In genomic region chr5:179135006-179135405, GRCh38 we compare ENCODE assay signal across 23 cellular contexts.
"Had no signal": no experiment of that assay in that cellular context is flagged by ENCODE, and none has a peak within 500 bp of the region (broad histone marks: within the 10 kb centered on the region; RNA-seq: fewer than 3 reads in every experiment).

No MANE protein-coding gene starts in this region.

- H3K4me3 ChIP-seq: MG63, SJCRH30 had no signal

- H3K27me3 ChIP-seq: MG63, SJCRH30 had no signal

- H3K9me3 ChIP-seq: MG63, SJCRH30 had no signal

- H3K27ac ChIP-seq: SJCRH30 had no signal

- DNase-seq: IMR-90, Karpas-422, KG1, MG63, NCI-H1092, NCI-H1105 treated with DMSO at 0.1 percent for 48 hours, NCI-H1417 treated with DMSO at 0.1 percent for 48 hours, NCI-H146, NCI-H1694 treated with DMSO at 0.1 percent for 48 hours, NCI-H1930, NCI-H2081 treated with DMSO at 0.1 percent for 48 hours, NCI-H2171, NCI-H226, NCI-H446, NCI-H510A, NCI-H524 treated with DMSO at 0.1 percent for 48 hours, NCI-H69, NCI-H774, RPMI8226, SHP77 treated with DMSO at 0.1 percent for 48 hours, SJCRH30 had no signal

- FAIRE-seq: HepG2, RCC 7860 had no signal

- H3K36me3 ChIP-seq: SJCRH30 had no signal

- H3K4me1 ChIP-seq: SJCRH30 had no signal
